28 cellular contexts compared by ENCODE assay signal in genomic region chr13:100976993-100977392, GRCh38.
"Had no signal": no experiment of that assay in that cellular context is flagged by ENCODE, and none has a peak within 500 bp of the region (broad histone marks: within the 10 kb centered on the region; RNA-seq: fewer than 3 reads in every experiment).

No MANE protein-coding gene starts in this region.

- H3K4me1 Mint-ChIP-seq: naive thymus-derived CD4-positive, alpha-beta T cell; nephron progenitor cell; stimulated activated naive CD8-positive, alpha-beta T cell treated with anti-CD3 and anti-CD28 coated beads, Interleukin-15, amount 100 ng/mL, for 72 hours had no signal

- H3K4me3 ChIP-seq: coronary artery, esophagus squamous epithelium, left lung, mucosa of descending colon, ovary, psoas muscle, right lobe of liver, smooth muscle cell, suprapubic skin, transverse colon, vagina had no signal

- H3K4me3 Mint-ChIP-seq: mesothelial cell of epicardium; naive thymus-derived CD4-positive, alpha-beta T cell; nephron progenitor cell; stimulated activated naive CD8-positive, alpha-beta T cell treated with anti-CD3 and anti-CD28 coated beads, Interleukin-15, amount 100 ng/mL, for 72 hours had no signal

- H3K36me3 ChIP-seq: esophagus squamous epithelium, left lung, ovary, right lobe of liver, suprapubic skin, transverse colon, vagina had no signal

- H3K36me3 Mint-ChIP-seq: mesothelial cell of epicardium; naive thymus-derived CD4-positive, alpha-beta T cell had no signal

- H3K4me1 ChIP-seq: esophagus squamous epithelium, left lung, psoas muscle, right lobe of liver, suprapubic skin, transverse colon, vagina had no signal

- H3K27ac Mint-ChIP-seq: mesothelial cell of epicardium; naive thymus-derived CD4-positive, alpha-beta T cell; nephron progenitor cell; stimulated activated naive CD8-positive, alpha-beta T cell treated with anti-CD3 and anti-CD28 coated beads, Interleukin-15, amount 100 ng/mL, for 72 hours had no signal

- ATAC-seq: left cardiac atrium; left lung; mucosa of descending colon; naive thymus-derived CD4-positive, alpha-beta T cell; psoas muscle; right lobe of liver; stimulated activated naive CD8-positive, alpha-beta T cell treated with anti-CD3 and anti-CD28 coated beads, Interleukin-15, amount 100 ng/mL, for 72 hours had no signal

- DNase-seq: dermis blood vessel endothelial cell; effector memory CD4-positive, alpha-beta T cell; erythroblast; esophagus squamous epithelium; foreskin melanocyte; kidney; left cardiac atrium; left lung; mesenchymal stem cell; mucosa of descending colon; naive thymus-derived CD4-positive, alpha-beta T cell; nephron progenitor cell; ovary; posterior cingulate gyrus; psoas muscle; right lobe of liver; stimulated activated CD4-positive, alpha-beta T cell treated with anti-CD3 and anti-CD28 coated beads, Interleukin-12 subunit alpha, Interleukin-12 subunit beta, amount 100 ng/mL, for 4 hours; stimulated activated CD4-positive, alpha-beta T cell treated with anti-CD3 and anti-CD28 coated beads, Interleukin-1b, Interleukin-23, amount 100 ng/mL, for 48 hours; stimulated activated CD4-positive, alpha-beta T cell treated with anti-CD3 and anti-CD28 coated beads, Interleukin-4, amount 100 ng/mL, for 1 hour; stimulated activated CD8-positive, alpha-beta memory T cell treated with anti-CD3 and anti-CD28 coated beads, Interleukin-4, amount 100 ng/mL, for 48 hours; stimulated activated naive CD4-positive, alpha-beta T cell; stimulated activated naive CD8-positive, alpha-beta T cell treated with anti-CD3 and anti-CD28 coated beads, Interleukin-15, amount 100 ng/mL, for 72 hours; transverse colon had no signal

- H3K27ac ChIP-seq: coronary artery, esophagus squamous epithelium, left lung, ovary, psoas muscle, right lobe of liver, suprapubic skin, transverse colon, vagina had no signal

- H3K27me3 ChIP-seq: esophagus squamous epithelium, left lung, ovary, right lobe of liver, suprapubic skin, transverse colon, vagina had no signal

- H3K4me2 ChIP-seq: smooth muscle cell had no signal

- H3K9me3 ChIP-seq: mucosa of descending colon, ovary, psoas muscle, right lobe of liver, suprapubic skin, transverse colon, vagina had no signal
